In genomic region chr1:6784560-6785317, GRCh38 we compare ENCODE assay signal across 8 cellular contexts. TPM values are rescaled to one million over a fixed set of nuclear protein-coding genes. Genes with fewer than 3 reads are reported as not detected.
DNase-seq lines count a peak whose midpoint lies in the region; ATAC-seq and TF ChIP-seq lines count a peak whose summit lies in the region.

No MANE protein-coding gene starts in this region.

- WGBS in upper lobe of left lung, 2 donors, result 0% methylated on average over 21 to 33 of the region's 79 CpGs

- no peaks in the 10 kb centered on the region for H3K27me3 ChIP-seq in upper lobe of left lung

- H3K4me1 Mint-ChIP-seq in T-helper 1 cell treated with Interleukin-12 subunit alpha and Interleukin-12 subunit beta and Interleukin-4 antibody, amounts not matched to agents 30 μg/mL and 1 μg/mL, for 36 hours (ENCODE audit: low read depth), result peaks cover 37% of the 10 kb centered on the region

- H3K27ac ChIP-seq in upper lobe of left lung, result peak overlapping the region; percentile 95 to 99 (median 98)

- H3K4me3 ChIP-seq in upper lobe of left lung, result peak overlapping the region; percentile 19 to 98 (median 75)

- peak in 3 of 6 experiments; percentile 26 to 39 (median 31) for TF ChIP-seq CTCF in upper lobe of left lung (IDR thresholded peaks at IDR 0.05)

- no peaks in the 10 kb centered on the region for H3K27me3 Mint-ChIP-seq in T-helper 1 cell treated with Interleukin-12 subunit alpha and Interleukin-12 subunit beta and Interleukin-4 antibody, amounts not matched to agents 30 μg/mL and 1 μg/mL, for 36 hours (ENCODE audit: low read depth)

- no peaks in the 10 kb centered on the region for H3K9me3 Mint-ChIP-seq in T-helper 1 cell treated with Interleukin-12 subunit alpha and Interleukin-12 subunit beta and Interleukin-4 antibody, amounts not matched to agents 30 μg/mL and 1 μg/mL, for 36 hours

- H3K36me3 ChIP-seq in upper lobe of left lung, result no peaks in the 10 kb centered on the region

- DNase-seq in NCI-H1694 (lab: John Stamatoyannopoulos, UW) (peak; percentile 99), amygdala (lab: John Stamatoyannopoulos, UW) (peak; percentile 91 to 100 (median 100)), left cardiac atrium (peak; percentile 100), posterior cingulate gyrus (peak; percentile 99 to 100 (median 100)), upper lobe of left lung (peak; percentile 98 to 100)

- peak; percentile 77 for ATAC-seq in GM18498 (IDR thresholded peaks at IDR 0.05; ENCODE audit: unreplicated experiment)
- ATAC-seq in HG02885 (IDR thresholded peaks at IDR 0.05; ENCODE audit: poor library complexity, unreplicated experiment), result peak; percentile 76
- peak; percentile 91 to 95 for ATAC-seq in left cardiac atrium
- ATAC-seq in upper lobe of left lung (ENCODE audit: low FRiP score in 2 of 2), result peak; percentile 95 to 99

- no peaks in the 10 kb centered on the region for H3K9me3 ChIP-seq in upper lobe of left lung

- peak overlapping the region; percentile 89 for H3K27ac Mint-ChIP-seq in T-helper 1 cell treated with Interleukin-12 subunit alpha and Interleukin-12 subunit beta and Interleukin-4 antibody, amounts not matched to agents 30 μg/mL and 1 μg/mL, for 36 hours

- H3K36me3 Mint-ChIP-seq in T-helper 1 cell treated with Interleukin-12 subunit alpha and Interleukin-12 subunit beta and Interleukin-4 antibody, amounts not matched to agents 30 μg/mL and 1 μg/mL, for 36 hours (ENCODE audit: low read depth), result peaks cover 14% of the 10 kb centered on the region

- peak in 1 of 4 donors; percentile 50 for TF ChIP-seq EP300 in upper lobe of left lung (IDR thresholded peaks at IDR 0.05)

- H3K4me1 ChIP-seq in upper lobe of left lung, result peaks cover 24 to 41% (median 33%) of the 10 kb centered on the region in 4 donors

- intact Hi-C loops in left cardiac atrium (cut with DNase I), result loop anchor here in 1 of 2 donors (10.0 kb wide), 1 partner anchor 60 kb away; no protein-coding TSS in a partner anchor
- intact Hi-C loops in posterior cingulate gyrus (cut with DNase I), result loop anchor here (5.0 to 10.0 kb wide), 2 partner anchors 82 to 170 kb away; partner anchors contain the start of genes DNAJC11 and PHF13

- peak overlapping the region; percentile 87 for H3K4me3 Mint-ChIP-seq in T-helper 1 cell treated with Interleukin-12 subunit alpha and Interleukin-12 subunit beta and Interleukin-4 antibody, amounts not matched to agents 30 μg/mL and 1 μg/mL, for 36 hours

- TF ChIP-seq POLR2A in upper lobe of left lung (IDR thresholded peaks at IDR 0.05), result peak in 3 of 4 donors; percentile 80 to 98 (median 93)

RNA-seq across cellular contexts. Expression of gene CAMTA1, which starts 0.5 kb away (rescaled TPM):
- total RNA-seq in left cardiac atrium (100 to 1,000 TPM; 109 to 128 TPM), upper lobe of left lung (10 to 100 TPM; 38.8 to 74.0 (median 46.1) TPM)

Comparison
In these comparisons a context has a peak if more than half of its experiments do, and no peak if none do; other contexts are left out.
1. Peak in every context shown above with its lines: DNase-seq, ATAC-seq, H3K4me3 ChIP-seq and H3K27ac ChIP-seq.